Comparison of ENCODE assay signal across 10 cellular contexts in genomic region chr5:77631166-77631582, GRCh38. TPM values are rescaled to one million over a fixed set of nuclear protein-coding genes. Genes with fewer than 3 reads are reported as not detected.
DNase-seq lines count a peak whose midpoint lies in the region; ATAC-seq, FAIRE-seq and TF ChIP-seq lines count a peak whose summit lies in the region.
"Had no signal": no experiment of that assay in that cellular context is flagged by ENCODE, and none has a peak within 500 bp of the region (broad histone marks: within the 10 kb centered on the region; RNA-seq: fewer than 3 reads in every experiment).

No MANE protein-coding gene starts in this region.

- H3K27me3 ChIP-seq in astrocyte (ENCODE audit: insufficient read depth, low read length) (peaks cover 90% of the 10 kb centered on the region), subcutaneous abdominal adipose tissue (ENCODE audit: control insufficient read depth in 5 of 5, insufficient read depth in 4 of 5, low read length in 5 of 5) (peaks cover 39 to 80% (median 70%) of the 10 kb centered on the region in 5 donors)

- H3K36me3 ChIP-seq in astrocyte (ENCODE audit: insufficient read depth, low read length): no peaks in the 10 kb centered on the region
- H3K36me3 ChIP-seq in subcutaneous abdominal adipose tissue (ENCODE audit: control insufficient read depth in 5 of 5, insufficient read depth in 5 of 5, low read length in 5 of 5): no peaks in the 10 kb centered on the region

- peaks cover 9% of the 10 kb centered on the region for H3K4me1 ChIP-seq in astrocyte (ENCODE audit: insufficient read depth, low read length)
- peaks cover 4 to 28% (median 27%) of the 10 kb centered on the region in 5 donors for H3K4me1 ChIP-seq in subcutaneous abdominal adipose tissue (ENCODE audit: control insufficient read depth in 5 of 5, insufficient read depth in 5 of 5, low read length in 5 of 5)

- DNase-seq in activated T-cell treated with anti-CD3 and anti-CD28 coated beads, Interleukin-2, amount 50 U/mL, for 72 hours: peak; percentile 6 to 30
- DNase-seq in activated T-cell treated with anti-CD3 and anti-CD28 coated beads, Interleukin-2, amount 50 U/mL, for 48 hours: no peak
- DNase-seq in astrocyte (ENCODE audit: low read depth) (no peak), SW480 (ENCODE audit: low spot score) (no peak), COLO829 (ENCODE audit: low spot score) (no peak), activated gamma-delta T cell (lab: John Stamatoyannopoulos, UW) (no peak)

- no peaks in the 10 kb centered on the region for H3K79me2 ChIP-seq in astrocyte (ENCODE audit: insufficient read depth, low read length)

- no peak overlapping the region for H2AFZ ChIP-seq in astrocyte (ENCODE audit: low read depth, low read length)

- ATAC-seq in activated T-cell treated with anti-CD3 and anti-CD28 coated beads, Interleukin-2, amount 50 U/mL, for 72 hours (replicated peaks in 1 of 2): no peak
- ATAC-seq in HG03103 (IDR thresholded peaks at IDR 0.05; ENCODE audit: low read depth, unreplicated experiment): peak; percentile 31

- H3K9me3 Mint-ChIP-seq in activated T-cell treated with anti-CD3 and anti-CD28 coated beads, Interleukin-2, amount 50 U/mL, for 72 hours: peaks cover 0 to 2% of the 10 kb centered on the region in 2 donors
- H3K9me3 Mint-ChIP-seq in astrocyte (ENCODE audit: unreplicated experiment): peaks cover 21% of the 10 kb centered on the region

- TF ChIP-seq CTCF in astrocyte (IDR thresholded peaks at IDR 0.05; ENCODE audit: insufficient read depth, low read depth, low read length): no peak

- peaks cover 37% of the 10 kb centered on the region for H3K4me1 Mint-ChIP-seq in activated T-cell treated with anti-CD3 and anti-CD28 coated beads, Interleukin-2, amount 50 U/mL, for 72 hours (ENCODE audit: low read depth)
- H3K4me1 Mint-ChIP-seq in astrocyte (ENCODE audit: low read depth, unreplicated experiment): peaks cover 4% of the 10 kb centered on the region

- H4K20me1 ChIP-seq in astrocyte (ENCODE audit: insufficient read depth, low read length): peaks cover 7% of the 10 kb centered on the region

- peaks cover 69% of the 10 kb centered on the region for H3K27me3 Mint-ChIP-seq in activated T-cell treated with anti-CD3 and anti-CD28 coated beads, Interleukin-2, amount 50 U/mL, for 72 hours (ENCODE audit: low read depth)
- H3K27me3 Mint-ChIP-seq in astrocyte (ENCODE audit: low read depth, unreplicated experiment): peaks cover 77% of the 10 kb centered on the region

- no peak overlapping the region for H3K9ac ChIP-seq in astrocyte (ENCODE audit: low read length)
- no peak overlapping the region for H3K9ac ChIP-seq in subcutaneous abdominal adipose tissue (ENCODE audit: low read length in 5 of 5)

- H3K27ac ChIP-seq in astrocyte (ENCODE audit: low read depth, low read length): no peak overlapping the region
- no peak overlapping the region for H3K27ac ChIP-seq in subcutaneous abdominal adipose tissue (ENCODE audit: low read depth, low read length)

- H3K9me3 ChIP-seq in astrocyte (ENCODE audit: insufficient read depth, low read depth, low read length): peaks cover 12% of the 10 kb centered on the region
- H3K9me3 ChIP-seq in subcutaneous abdominal adipose tissue (ENCODE audit: control insufficient read depth in 5 of 5, low read length in 5 of 5): peaks cover 0 to 15% (median 5%) of the 10 kb centered on the region in 5 donors

- no peak overlapping the region for H3K4me3 ChIP-seq in astrocyte (ENCODE audit: insufficient read depth, low read depth, low read length)
- peak overlapping the region; percentile 56 to 75 (median 63) for H3K4me3 ChIP-seq in subcutaneous abdominal adipose tissue (ENCODE audit: low read depth in 1 of 5, low read length in 5 of 5)

- peak overlapping the region; percentile 88 to 92 for H3K4me3 Mint-ChIP-seq in activated T-cell treated with anti-CD3 and anti-CD28 coated beads, Interleukin-2, amount 50 U/mL, for 72 hours
- no peak overlapping the region for H3K4me3 Mint-ChIP-seq in astrocyte (ENCODE audit: unreplicated experiment)

- FAIRE-seq in astrocyte (lab: Jason Lieb, UNC): no peak

- H3K27ac Mint-ChIP-seq in activated T-cell treated with anti-CD3 and anti-CD28 coated beads, Interleukin-2, amount 50 U/mL, for 72 hours: no peak overlapping the region
- H3K27ac Mint-ChIP-seq in astrocyte (ENCODE audit: unreplicated experiment): no peak overlapping the region

- peak overlapping the region; percentile 74 for H3K4me2 ChIP-seq in astrocyte (ENCODE audit: low read length)

- H3K36me3 Mint-ChIP-seq in activated T-cell treated with anti-CD3 and anti-CD28 coated beads, Interleukin-2, amount 50 U/mL, for 72 hours (ENCODE audit: insufficient read depth in 2 of 2): peaks cover 14 to 17% of the 10 kb centered on the region in 2 donors
- peaks cover 4% of the 10 kb centered on the region for H3K36me3 Mint-ChIP-seq in astrocyte (ENCODE audit: low read depth, unreplicated experiment)

RNA-seq across cellular contexts. Expression of gene OTP, which starts 7.3 kb away (rescaled TPM):
- total RNA-seq in activated T-cell treated with anti-CD3 and anti-CD28 coated beads, Interleukin-2, amount 50 U/mL, for 72 hours: under 1 TPM in 1 of 2 donors, not detected in 1; 0.19 TPM
- 0.16 and 0.17 TPM in 2 replicates for total RNA-seq in astrocyte
- total RNA-seq: Daoy, myocyte had no signal

Comparison
In these comparisons a context has a peak if more than half of its experiments do, and no peak if none do; other contexts are left out.
1. DNase-seq: peak in activated T-cell treated with anti-CD3 and anti-CD28 coated beads, Interleukin-2, amount 50 U/mL, for 72 hours (2 of 2); none in activated T-cell treated with anti-CD3 and anti-CD28 coated beads, Interleukin-2, amount 50 U/mL, for 48 hours (0 of 2), astrocyte (single experiment), SW480 (single experiment), COLO829 (single experiment) and activated gamma-delta T cell (single experiment).